In genomic region chr3:52227766-52228165, GRCh38 we compare ENCODE assay signal across 22 cellular contexts. TPM values are rescaled to one million over a fixed set of nuclear protein-coding genes. Genes with fewer than 3 reads are reported as not detected.
DNase-seq lines count a peak whose midpoint lies in the region; ATAC-seq and TF ChIP-seq lines count a peak whose summit lies in the region.
"Had no signal": no experiment of that assay in that cellular context is flagged by ENCODE, and none has a peak within 500 bp of the region (broad histone marks: within the 10 kb centered on the region; RNA-seq: fewer than 3 reads in every experiment).

No MANE protein-coding gene starts in this region.

- no peak for ATAC-seq in activated naive CD8-positive, alpha-beta T cell treated with anti-CD3 and anti-CD28 coated beads, Interleukin-2, amount 10 ng/mL, durations not matched to agents 7 days and 5 days (ENCODE audit: low read depth)
- ATAC-seq: sciatic nerve had no signal

- H3K4me3 Mint-ChIP-seq in activated CD4-positive, alpha-beta T cell treated with anti-CD3 and anti-CD28 coated beads, Interleukin-2, amount 10 ng/mL, durations not matched to agents 7 days and 5 days = no peak overlapping the region
- peak overlapping the region in 1 of 4 donors; percentile 16 for H3K4me3 Mint-ChIP-seq in IgD-negative memory B cell
- H3K4me3 Mint-ChIP-seq in activated naive CD8-positive, alpha-beta T cell treated with anti-CD3 and anti-CD28 coated beads, Interleukin-2, amount 10 ng/mL, durations not matched to agents 7 days and 5 days = no peak overlapping the region
- H3K4me3 Mint-ChIP-seq: activated B cell treated with CpG ODN at 0.5 μM for 24 hours; dendritic cell treated with granulocyte-macrophage colony-stimulating factor and Interleukin-4, amounts not matched to agents 40 ng/mL and 50 ng/mL, for 4 days; HFFc6 had no signal

- H3F3A ChIP-seq in smooth muscle cell (ENCODE audit: low read depth) = no peaks in the 10 kb centered on the region

- no peaks in the 10 kb centered on the region for H3K36me3 ChIP-seq in smooth muscle cell (ENCODE audit: low read depth)

- no peak overlapping the region for H3K4me3 ChIP-seq in smooth muscle cell
- H3K4me3 ChIP-seq: ascending aorta had no signal

- H3K36me3 Mint-ChIP-seq in activated CD4-positive, alpha-beta T cell treated with anti-CD3 and anti-CD28 coated beads, Interleukin-2, amount 10 ng/mL, durations not matched to agents 7 days and 5 days (ENCODE audit: low read depth) = peaks cover 40% of the 10 kb centered on the region
- peaks cover 7% of the 10 kb centered on the region for H3K36me3 Mint-ChIP-seq in IgD-negative memory B cell
- H3K36me3 Mint-ChIP-seq in activated naive CD8-positive, alpha-beta T cell treated with anti-CD3 and anti-CD28 coated beads, Interleukin-2, amount 10 ng/mL, durations not matched to agents 7 days and 5 days = peaks cover 18% of the 10 kb centered on the region

- H2AFZ ChIP-seq in smooth muscle cell (ENCODE audit: low read depth) = no peak overlapping the region

- H3K4me1 Mint-ChIP-seq in activated CD4-positive, alpha-beta T cell treated with anti-CD3 and anti-CD28 coated beads, Interleukin-2, amount 10 ng/mL, durations not matched to agents 7 days and 5 days = peaks cover 60% of the 10 kb centered on the region
- H3K4me1 Mint-ChIP-seq in IgD-negative memory B cell = peaks cover 32 to 41% (median 40%) of the 10 kb centered on the region in 3 donors
- peaks cover 57% of the 10 kb centered on the region for H3K4me1 Mint-ChIP-seq in activated naive CD8-positive, alpha-beta T cell treated with anti-CD3 and anti-CD28 coated beads, Interleukin-2, amount 10 ng/mL, durations not matched to agents 7 days and 5 days

- H4K20me1 ChIP-seq in smooth muscle cell (ENCODE audit: low read depth) = peaks cover 29% of the 10 kb centered on the region

- no peak for TF ChIP-seq CTCF in smooth muscle cell (IDR thresholded peaks at IDR 0.05; ENCODE audit: borderline replicate concordance, insufficient read depth, poor library complexity, severe bottlenecking)

- DNase-seq in activated CD4-positive, alpha-beta T cell treated with anti-CD3 and anti-CD28 coated beads, Interleukin-2, amount 10 ng/mL, durations not matched to agents 7 days and 5 days = no peak
- DNase-seq in activated CD4-positive, alpha-beta T cell treated with anti-CD3 and anti-CD28 coated beads, Interleukin-2, amount 50 U/mL, for 1 hour = no peak
- DNase-seq in activated naive CD8-positive, alpha-beta T cell treated with anti-CD3 and anti-CD28 coated beads, Interleukin-2, amount 10 ng/mL, durations not matched to agents 7 days and 5 days = no peak
- DNase-seq in smooth muscle cell (lab: John Stamatoyannopoulos, UW; ENCODE audit: unreplicated experiment) = no peak
- no peak for DNase-seq in CD1c-positive myeloid dendritic cell (ENCODE audit: extremely low spot score)
- DNase-seq: activated B cell treated with CpG ODN at 0.5 μM for 24 hours; activated gamma-delta T cell; HFFc6; NCI-H187; NCI-H526 treated with DMSO at 0.1 percent for 48 hours; stimulated activated CD8-positive, alpha-beta memory T cell treated with anti-CD3 and anti-CD28 coated beads, Interleukin-4, amount 100 ng/mL, for 48 hours; substantia nigra had no signal

- H3K4me2 ChIP-seq in smooth muscle cell = no peak overlapping the region
- H3K4me2 ChIP-seq: KMS-11 had no signal

- H3K9me3 ChIP-seq in smooth muscle cell (replicated peaks; ENCODE audit: low read depth) = no peaks in the 10 kb centered on the region
- H3K9me3 ChIP-seq: ascending aorta had no signal

- no peaks in the 10 kb centered on the region for H3K27me3 ChIP-seq in smooth muscle cell (ENCODE audit: low read depth)
- H3K27me3 ChIP-seq: ascending aorta had no signal

- POLR2A ChIA-PET in activated CD4-positive, alpha-beta T cell treated with anti-CD3 and anti-CD28 coated beads, Interleukin-2, amount 10 ng/mL, durations not matched to agents 7 days and 5 days (lab: Charles Lee) = no interaction called here
- POLR2A ChIA-PET in activated naive CD8-positive, alpha-beta T cell treated with anti-CD3 and anti-CD28 coated beads, Interleukin-2, amount 10 ng/mL, durations not matched to agents 7 days and 5 days (lab: Charles Lee) = interaction anchor here (1.0 to 9.0 kb wide), 3 partner anchors 9 to 61 kb away, joined by 3 to 128 read pairs (median 50); partner anchors contain the start of genes TWF2 and WDR82

- no peak overlapping the region for H3K27ac ChIP-seq in smooth muscle cell (ENCODE audit: low read depth)
- H3K27ac ChIP-seq: ascending aorta, KMS-11 had no signal

- H3K4me1 ChIP-seq in smooth muscle cell (ENCODE audit: low read depth) = no peaks in the 10 kb centered on the region
- H3K4me1 ChIP-seq: ascending aorta had no signal

- H3K9me3 Mint-ChIP-seq in activated CD4-positive, alpha-beta T cell treated with anti-CD3 and anti-CD28 coated beads, Interleukin-2, amount 10 ng/mL, durations not matched to agents 7 days and 5 days = no peaks in the 10 kb centered on the region
- H3K9me3 Mint-ChIP-seq in IgD-negative memory B cell = no peaks in the 10 kb centered on the region
- H3K9me3 Mint-ChIP-seq in activated naive CD8-positive, alpha-beta T cell treated with anti-CD3 and anti-CD28 coated beads, Interleukin-2, amount 10 ng/mL, durations not matched to agents 7 days and 5 days = no peaks in the 10 kb centered on the region
- H3K9me3 Mint-ChIP-seq: activated B cell treated with CpG ODN at 0.5 μM for 24 hours; dendritic cell treated with granulocyte-macrophage colony-stimulating factor and Interleukin-4, amounts not matched to agents 40 ng/mL and 50 ng/mL, for 4 days; HFFc6 had no signal

- WGBS in smooth muscle cell (ENCODE audit: low lambda C conversion rate) = 90% methylated on average over 7 of the region's 7 CpGs

- H3K9ac ChIP-seq in smooth muscle cell (ENCODE audit: low read depth) = no peak overlapping the region
- H3K9ac ChIP-seq: KMS-11 had no signal

- peak overlapping the region; percentile 57 for H3K27ac Mint-ChIP-seq in activated CD4-positive, alpha-beta T cell treated with anti-CD3 and anti-CD28 coated beads, Interleukin-2, amount 10 ng/mL, durations not matched to agents 7 days and 5 days
- H3K27ac Mint-ChIP-seq in IgD-negative memory B cell = peak overlapping the region; percentile 74 to 94 (median 92)
- H3K27ac Mint-ChIP-seq in activated naive CD8-positive, alpha-beta T cell treated with anti-CD3 and anti-CD28 coated beads, Interleukin-2, amount 10 ng/mL, durations not matched to agents 7 days and 5 days = peak overlapping the region; percentile 79
- H3K27ac Mint-ChIP-seq: dendritic cell treated with granulocyte-macrophage colony-stimulating factor and Interleukin-4, amounts not matched to agents 40 ng/mL and 50 ng/mL, for 4 days; HFFc6 had no signal

- CTCF ChIA-PET in activated CD4-positive, alpha-beta T cell treated with anti-CD3 and anti-CD28 coated beads, Interleukin-2, amount 10 ng/mL, durations not matched to agents 7 days and 5 days (lab: Charles Lee) = interaction anchor here (1.6 kb wide), 1 partner anchor 10 kb away, joined by 4 read pairs; no protein-coding TSS in a partner anchor

- no peaks in the 10 kb centered on the region for H3K27me3 Mint-ChIP-seq in activated CD4-positive, alpha-beta T cell treated with anti-CD3 and anti-CD28 coated beads, Interleukin-2, amount 10 ng/mL, durations not matched to agents 7 days and 5 days
- peaks cover 2% of the 10 kb centered on the region for H3K27me3 Mint-ChIP-seq in IgD-negative memory B cell
- no peaks in the 10 kb centered on the region for H3K27me3 Mint-ChIP-seq in activated naive CD8-positive, alpha-beta T cell treated with anti-CD3 and anti-CD28 coated beads, Interleukin-2, amount 10 ng/mL, durations not matched to agents 7 days and 5 days
- H3K27me3 Mint-ChIP-seq: activated B cell treated with CpG ODN at 0.5 μM for 24 hours had no signal

- peaks cover 3% of the 10 kb centered on the region for H3K79me2 ChIP-seq in smooth muscle cell (ENCODE audit: low read depth)

RNA-seq across cellular contexts. Expression of gene TLR9, which starts 2.3 kb away (rescaled TPM):
- total RNA-seq in activated CD4-positive, alpha-beta T cell treated with anti-CD3 and anti-CD28 coated beads, Interleukin-2, amount 10 ng/mL, durations not matched to agents 7 days and 5 days = under 1 TPM; 0.55 to 0.65 TPM
- polyA plus RNA-seq in IgD-negative memory B cell (10.4 TPM), smooth muscle cell (not detected in 2 replicates)
- 1 to 10 TPM; 1.6 to 2.0 TPM for total RNA-seq in activated naive CD8-positive, alpha-beta T cell treated with anti-CD3 and anti-CD28 coated beads, Interleukin-2, amount 10 ng/mL, durations not matched to agents 7 days and 5 days
- 0.09 TPM in 1 of 2 replicates, not detected in the other for total RNA-seq in smooth muscle cell
- total RNA-seq: ascending aorta, Daoy, glomerular endothelial cell, HFFc6, HT1080 had no signal
- polyA plus RNA-seq: keratinocyte, neural cell had no signal

RNA-seq across cellular contexts. Expression of gene TWF2, which starts 11.2 kb away (rescaled TPM):
- total RNA-seq in activated CD4-positive, alpha-beta T cell treated with anti-CD3 and anti-CD28 coated beads, Interleukin-2, amount 10 ng/mL, durations not matched to agents 7 days and 5 days = 100 to 1,000 TPM; 117 to 119 TPM
- polyA plus RNA-seq in IgD-negative memory B cell (108 TPM), smooth muscle cell (91.0 and 96.8 TPM in 2 replicates)
- total RNA-seq in activated naive CD8-positive, alpha-beta T cell treated with anti-CD3 and anti-CD28 coated beads, Interleukin-2, amount 10 ng/mL, durations not matched to agents 7 days and 5 days = 100 to 1,000 TPM; 118 to 122 TPM
- total RNA-seq in smooth muscle cell = 71.8 and 80.9 TPM in 2 replicates

RNA-seq across cellular contexts. Expression of gene PPM1M, which starts 17.8 kb away (rescaled TPM):
- total RNA-seq in activated CD4-positive, alpha-beta T cell treated with anti-CD3 and anti-CD28 coated beads, Interleukin-2, amount 10 ng/mL, durations not matched to agents 7 days and 5 days = 10 to 100 TPM; 82.2 to 92.7 TPM
- polyA plus RNA-seq in IgD-negative memory B cell (51.3 TPM), smooth muscle cell (11.0 and 11.9 TPM in 2 replicates)
- total RNA-seq in activated naive CD8-positive, alpha-beta T cell treated with anti-CD3 and anti-CD28 coated beads, Interleukin-2, amount 10 ng/mL, durations not matched to agents 7 days and 5 days = 100 to 1,000 TPM; 101 to 105 TPM
- total RNA-seq in smooth muscle cell = 6.0 and 7.0 TPM in 2 replicates

RNA-seq across cellular contexts. Expression of gene ALAS1, which starts 29.8 kb away (rescaled TPM):
- total RNA-seq in activated CD4-positive, alpha-beta T cell treated with anti-CD3 and anti-CD28 coated beads, Interleukin-2, amount 10 ng/mL, durations not matched to agents 7 days and 5 days = 10 to 100 TPM; 47.5 to 58.4 TPM
- 24.8 TPM for polyA plus RNA-seq in IgD-negative memory B cell
- total RNA-seq in activated naive CD8-positive, alpha-beta T cell treated with anti-CD3 and anti-CD28 coated beads, Interleukin-2, amount 10 ng/mL, durations not matched to agents 7 days and 5 days = 10 to 100 TPM; 46.9 to 50.1 TPM
- total RNA-seq in smooth muscle cell = 35.7 and 50.2 TPM in 2 replicates
- polyA plus RNA-seq in smooth muscle cell = 59.4 and 66.7 TPM in 2 replicates

RNA-seq across cellular contexts. Expression of gene WDR82, which starts 50.7 kb away (rescaled TPM):
- 100 to 1,000 TPM; 140 to 143 TPM for total RNA-seq in activated CD4-positive, alpha-beta T cell treated with anti-CD3 and anti-CD28 coated beads, Interleukin-2, amount 10 ng/mL, durations not matched to agents 7 days and 5 days
- polyA plus RNA-seq in IgD-negative memory B cell (55.0 TPM), smooth muscle cell (26.1 and 28.6 TPM in 2 replicates)
- 100 to 1,000 TPM; 134 to 140 TPM for total RNA-seq in activated naive CD8-positive, alpha-beta T cell treated with anti-CD3 and anti-CD28 coated beads, Interleukin-2, amount 10 ng/mL, durations not matched to agents 7 days and 5 days
- total RNA-seq in smooth muscle cell = 48.3 and 48.6 TPM in 2 replicates

Comparison
In these comparisons a context has a peak if more than half of its experiments do, and no peak if none do; other contexts are left out.
1. RNA of gene PPM1M, which starts 17.8 kb away (total RNA-seq): 101 to 105 TPM in activated naive CD8-positive, alpha-beta T cell treated with anti-CD3 and anti-CD28 coated beads, Interleukin-2, amount 10 ng/mL, durations not matched to agents 7 days and 5 days and 82.2 to 92.7 TPM in activated CD4-positive, alpha-beta T cell treated with anti-CD3 and anti-CD28 coated beads, Interleukin-2, amount 10 ng/mL, durations not matched to agents 7 days and 5 days; 6.0 to 7.0 TPM in smooth muscle cell; every median in the first group is over 10 times any median in the second.
2. Peak in every context shown above with its lines, with median percentiles within 50 percentile points of each other: H3K27ac Mint-ChIP-seq.